In the genomic region with DNA sequence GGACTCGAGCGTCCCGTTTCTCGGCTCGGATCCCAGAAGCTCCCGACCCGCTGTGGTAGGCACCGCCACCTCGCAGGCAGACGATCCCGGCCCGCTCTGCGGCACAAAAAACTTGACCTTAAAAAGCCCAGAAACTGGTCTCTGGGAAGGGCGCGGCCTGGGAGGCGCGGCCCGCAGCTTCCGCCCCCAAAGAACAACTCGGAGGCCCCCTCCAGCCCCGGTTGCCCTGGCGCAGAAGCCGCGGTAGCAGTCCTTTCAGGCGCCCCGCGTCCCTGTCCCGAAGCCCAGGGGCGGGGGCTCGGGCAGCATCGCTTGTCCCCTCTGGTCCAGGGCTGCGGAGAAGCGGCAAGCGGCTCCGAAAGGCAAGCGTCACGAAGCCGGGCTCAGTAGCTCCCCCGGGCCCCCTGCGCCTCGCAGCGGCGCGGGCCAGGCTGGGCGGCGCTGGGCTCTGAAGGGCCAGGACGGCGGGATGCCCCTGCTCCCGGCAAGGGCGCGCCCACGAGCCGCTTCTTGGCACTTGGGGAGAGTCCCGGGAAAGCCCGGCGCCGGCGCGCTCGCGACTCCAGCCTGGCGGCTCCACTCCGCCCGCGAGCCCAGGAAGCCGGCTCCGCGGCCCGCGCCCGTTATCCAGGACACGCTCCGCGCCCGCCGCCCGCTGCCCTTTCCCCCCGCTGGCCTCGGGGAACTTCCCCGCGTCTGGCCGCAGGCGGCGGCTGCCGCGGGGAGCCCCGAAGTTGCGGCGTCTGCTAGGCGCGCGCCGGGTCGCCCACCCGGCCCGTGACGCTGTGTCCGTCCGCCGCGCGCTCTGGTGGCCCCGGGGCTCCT, we compare ENCODE assay signal across 8 cellular contexts. TPM values are rescaled to one million over a fixed set of nuclear protein-coding genes. Genes with fewer than 3 reads are reported as not detected.
DNase-seq lines count a peak whose midpoint lies in the region; ATAC-seq and TF ChIP-seq lines count a peak whose summit lies in the region.

A gene with protein sequence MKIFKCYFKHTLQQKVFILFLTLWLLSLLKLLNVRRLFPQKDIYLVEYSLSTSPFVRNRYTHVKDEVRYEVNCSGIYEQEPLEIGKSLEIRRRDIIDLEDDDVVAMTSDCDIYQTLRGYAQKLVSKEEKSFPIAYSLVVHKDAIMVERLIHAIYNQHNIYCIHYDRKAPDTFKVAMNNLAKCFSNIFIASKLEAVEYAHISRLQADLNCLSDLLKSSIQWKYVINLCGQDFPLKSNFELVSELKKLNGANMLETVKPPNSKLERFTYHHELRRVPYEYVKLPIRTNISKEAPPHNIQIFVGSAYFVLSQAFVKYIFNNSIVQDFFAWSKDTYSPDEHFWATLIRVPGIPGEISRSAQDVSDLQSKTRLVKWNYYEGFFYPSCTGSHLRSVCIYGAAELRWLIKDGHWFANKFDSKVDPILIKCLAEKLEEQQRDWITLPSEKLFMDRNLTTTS (minus strand): TSS at position 98 of the 825 bp plus-strand sequence. CDS start 22,521 bp downstream, outside the sequence.

- peak within 1 kb of the TSS; percentile 54 to 75 (median 71); a peak in 21 of 22 replicates for H3K9ac ChIP-seq in BLaER1 treated with 17β-estradiol and CSF1 and Interleukin-3, amounts not matched to agents 10 nM and 100 nM
- peak within 1 kb of the TSS; percentile 31 to 43 for H3K9ac ChIP-seq in liver (ENCODE audit: low read depth in 1 of 2, low read length in 2 of 2)

- peak within 1 kb of the TSS; percentile 84 to 100 (median 97) for H3K4me2 ChIP-seq in BLaER1 treated with 17β-estradiol and CSF1 and Interleukin-3, amounts not matched to agents 10 nM and 100 nM

- peaks cover 0 to 12% (median 7%) of the 10 kb centered on the region in 10 experiments; a peak in 11 of 20 replicates for H3K4me1 ChIP-seq in BLaER1 treated with 17β-estradiol and CSF1 and Interleukin-3, amounts not matched to agents 10 nM and 100 nM
- peaks cover 3 to 17% (median 11%) of the 10 kb centered on the region in 4 donors for H3K4me1 ChIP-seq in liver (ENCODE audit: control insufficient read depth in 4 of 4, insufficient read depth in 4 of 4, low read length in 3 of 4)

- peak within 1 kb of the TSS; percentile 73 to 92 (median 82) for H3K4me3 ChIP-seq in BLaER1 treated with 17β-estradiol and CSF1 and Interleukin-3, amounts not matched to agents 10 nM and 100 nM
- H3K4me3 ChIP-seq in WI38 (ENCODE audit: low read depth, low read length) (peak within 1 kb of the TSS; percentile 70), liver (ENCODE audit: low read depth in 1 of 3, low read length in 3 of 3) (peak within 1 kb of the TSS; percentile 74 to 88 (median 81))

- DNase-seq in dermis blood vessel endothelial cell: peak; percentile 47
- peak; percentile 61 for DNase-seq in stimulated activated CD8-positive, alpha-beta memory T cell treated with anti-CD3 and anti-CD28 coated beads, Interleukin-4, amount 100 ng/mL, for 48 hours

- H3K36me3 ChIP-seq in BLaER1 treated with 17β-estradiol and CSF1 and Interleukin-3, amounts not matched to agents 10 nM and 100 nM: no peaks in the 10 kb centered on the region
- H3K36me3 ChIP-seq in liver (ENCODE audit: control insufficient read depth in 4 of 4, insufficient read depth in 3 of 4, low read depth in 1 of 4, low read length in 3 of 4): no peaks in the 10 kb centered on the region

- no peak for TF ChIP-seq RAD21 in liver (IDR thresholded peaks at IDR 0.05)

- peaks cover 46 to 60% (median 53%) of the 10 kb centered on the region in 11 experiments for H3K27me3 ChIP-seq in BLaER1 treated with 17β-estradiol and CSF1 and Interleukin-3, amounts not matched to agents 10 nM and 100 nM
- no peaks in the 10 kb centered on the region for H3K27me3 ChIP-seq in liver (ENCODE audit: control insufficient read depth in 4 of 4, insufficient read depth in 4 of 4, low read length in 3 of 4)

- H3K27ac ChIP-seq in BLaER1 treated with 17β-estradiol and CSF1 and Interleukin-3, amounts not matched to agents 10 nM and 100 nM: peak within 1 kb of the TSS in 3 of 11 experiments; percentile 8 to 62 (median 48); a peak in 5 of 22 replicates
- H3K27ac ChIP-seq in liver (ENCODE audit: low read depth in 1 of 2, low read length in 2 of 2): peak within 1 kb of the TSS; percentile 66 to 83

- no peaks in the 10 kb centered on the region for H3K9me3 ChIP-seq in BLaER1 treated with 17β-estradiol and CSF1 and Interleukin-3, amounts not matched to agents 10 nM and 100 nM (replicated peaks in 1 of 11)
- no peaks in the 10 kb centered on the region for H3K9me3 ChIP-seq in liver (ENCODE audit: control insufficient read depth in 4 of 4, low read length in 3 of 4)

- WGBS in liver: under 1% methylated on average over 103 of the region's 103 CpGs

- peaks cover 0 to 20% (median 8%) of the 10 kb centered on the region in 11 experiments; a peak in 7 of 22 replicates for H4K20me1 ChIP-seq in BLaER1 treated with 17β-estradiol and CSF1 and Interleukin-3, amounts not matched to agents 10 nM and 100 nM

- no peak for TF ChIP-seq CTCF in WI38 (IDR thresholded peaks at IDR 0.05; ENCODE audit: low read depth, low read length)
- TF ChIP-seq CTCF in liver (IDR thresholded peaks at IDR 0.05; ENCODE audit: low read depth, low read length, missing input control): no peak

- ATAC-seq in HG02610 (IDR thresholded peaks at IDR 0.05; ENCODE audit: unreplicated experiment) (peak; percentile 22), GM19351 (IDR thresholded peaks at IDR 0.05; ENCODE audit: unreplicated experiment) (no peak), HG03520 (IDR thresholded peaks at IDR 0.05; ENCODE audit: unreplicated experiment) (no peak)

TF ChIP-seq in liver, 16 proteins besides CTCF, POLR2A, EP300 and RAD21:
- TF ChIP-seq HNF4G (IDR thresholded peaks at IDR 0.05): no peak
- no peak for TF ChIP-seq HNF4A (conservative IDR thresholded peaks at IDR 0.05)
- no peak for TF ChIP-seq FOXA1 (IDR thresholded peaks at IDR 0.05)
- TF ChIP-seq YY1 (IDR thresholded peaks at IDR 0.05): no peak
- TF ChIP-seq, protein P1, sequence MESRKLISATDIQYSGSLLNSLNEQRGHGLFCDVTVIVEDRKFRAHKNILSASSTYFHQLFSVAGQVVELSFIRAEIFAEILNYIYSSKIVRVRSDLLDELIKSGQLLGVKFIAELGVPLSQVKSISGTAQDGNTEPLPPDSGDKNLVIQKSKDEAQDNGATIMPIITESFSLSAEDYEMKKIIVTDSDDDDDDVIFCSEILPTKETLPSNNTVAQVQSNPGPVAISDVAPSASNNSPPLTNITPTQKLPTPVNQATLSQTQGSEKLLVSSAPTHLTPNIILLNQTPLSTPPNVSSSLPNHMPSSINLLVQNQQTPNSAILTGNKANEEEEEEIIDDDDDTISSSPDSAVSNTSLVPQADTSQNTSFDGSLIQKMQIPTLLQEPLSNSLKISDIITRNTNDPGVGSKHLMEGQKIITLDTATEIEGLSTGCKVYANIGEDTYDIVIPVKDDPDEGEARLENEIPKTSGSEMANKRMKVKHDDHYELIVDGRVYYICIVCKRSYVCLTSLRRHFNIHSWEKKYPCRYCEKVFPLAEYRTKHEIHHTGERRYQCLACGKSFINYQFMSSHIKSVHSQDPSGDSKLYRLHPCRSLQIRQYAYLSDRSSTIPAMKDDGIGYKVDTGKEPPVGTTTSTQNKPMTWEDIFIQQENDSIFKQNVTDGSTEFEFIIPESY (IDR thresholded peaks at IDR 0.05): no peak
- TF ChIP-seq, protein P2, sequence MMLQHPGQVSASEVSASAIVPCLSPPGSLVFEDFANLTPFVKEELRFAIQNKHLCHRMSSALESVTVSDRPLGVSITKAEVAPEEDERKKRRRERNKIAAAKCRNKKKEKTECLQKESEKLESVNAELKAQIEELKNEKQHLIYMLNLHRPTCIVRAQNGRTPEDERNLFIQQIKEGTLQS (IDR thresholded peaks at IDR 0.05): no peak
- no peak for TF ChIP-seq EGR1 (IDR thresholded peaks at IDR 0.05; ENCODE audit: low read depth in 2 of 2)
- TF ChIP-seq, protein P3, sequence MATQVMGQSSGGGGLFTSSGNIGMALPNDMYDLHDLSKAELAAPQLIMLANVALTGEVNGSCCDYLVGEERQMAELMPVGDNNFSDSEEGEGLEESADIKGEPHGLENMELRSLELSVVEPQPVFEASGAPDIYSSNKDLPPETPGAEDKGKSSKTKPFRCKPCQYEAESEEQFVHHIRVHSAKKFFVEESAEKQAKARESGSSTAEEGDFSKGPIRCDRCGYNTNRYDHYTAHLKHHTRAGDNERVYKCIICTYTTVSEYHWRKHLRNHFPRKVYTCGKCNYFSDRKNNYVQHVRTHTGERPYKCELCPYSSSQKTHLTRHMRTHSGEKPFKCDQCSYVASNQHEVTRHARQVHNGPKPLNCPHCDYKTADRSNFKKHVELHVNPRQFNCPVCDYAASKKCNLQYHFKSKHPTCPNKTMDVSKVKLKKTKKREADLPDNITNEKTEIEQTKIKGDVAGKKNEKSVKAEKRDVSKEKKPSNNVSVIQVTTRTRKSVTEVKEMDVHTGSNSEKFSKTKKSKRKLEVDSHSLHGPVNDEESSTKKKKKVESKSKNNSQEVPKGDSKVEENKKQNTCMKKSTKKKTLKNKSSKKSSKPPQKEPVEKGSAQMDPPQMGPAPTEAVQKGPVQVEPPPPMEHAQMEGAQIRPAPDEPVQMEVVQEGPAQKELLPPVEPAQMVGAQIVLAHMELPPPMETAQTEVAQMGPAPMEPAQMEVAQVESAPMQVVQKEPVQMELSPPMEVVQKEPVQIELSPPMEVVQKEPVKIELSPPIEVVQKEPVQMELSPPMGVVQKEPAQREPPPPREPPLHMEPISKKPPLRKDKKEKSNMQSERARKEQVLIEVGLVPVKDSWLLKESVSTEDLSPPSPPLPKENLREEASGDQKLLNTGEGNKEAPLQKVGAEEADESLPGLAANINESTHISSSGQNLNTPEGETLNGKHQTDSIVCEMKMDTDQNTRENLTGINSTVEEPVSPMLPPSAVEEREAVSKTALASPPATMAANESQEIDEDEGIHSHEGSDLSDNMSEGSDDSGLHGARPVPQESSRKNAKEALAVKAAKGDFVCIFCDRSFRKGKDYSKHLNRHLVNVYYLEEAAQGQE (IDR thresholded peaks at IDR 0.05): no peak
- no peak for TF ChIP-seq RXRA (IDR thresholded peaks at IDR 0.05)
- no peak for TF ChIP-seq GABPA (IDR thresholded peaks at IDR 0.05 in 1 of 2, conservative IDR thresholded peaks at IDR 0.05 in 1 of 2)
- TF ChIP-seq, protein P4, sequence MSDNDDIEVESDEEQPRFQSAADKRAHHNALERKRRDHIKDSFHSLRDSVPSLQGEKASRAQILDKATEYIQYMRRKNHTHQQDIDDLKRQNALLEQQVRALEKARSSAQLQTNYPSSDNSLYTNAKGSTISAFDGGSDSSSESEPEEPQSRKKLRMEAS (IDR thresholded peaks at IDR 0.05): no peak
- no peak for TF ChIP-seq NR2F2 (IDR thresholded peaks at IDR 0.05)
- no peak for TF ChIP-seq SP1 (IDR thresholded peaks at IDR 0.05)
- no peak for TF ChIP-seq FOXA2 (IDR thresholded peaks at IDR 0.05)
- no peak for TF ChIP-seq JUND (IDR thresholded peaks at IDR 0.05)
TF ChIP-seq in liver: peak in this region for 0.

RNA-seq across cellular contexts. Expression of the gene that starts here (rescaled TPM):
- total RNA-seq in dermis blood vessel endothelial cell (0.19 and 0.34 TPM in 2 replicates), liver (1 to 10 TPM in 1 of 2 donors, under 1 TPM in 1; 0.51 to 1.3 TPM)
- under 1 TPM; 0.25 to 0.26 TPM for polyA plus RNA-seq in liver

Comparison
In these comparisons a context has a peak if more than half of its experiments do, and no peak if none do; other contexts are left out.
1. Peak in DNase-seq in dermis blood vessel endothelial cell; RNA of the gene not detected or under 1 TPM.